In genomic region chr11:128929991-128930390, GRCh38 we compare ENCODE assay signal across 13 cellular contexts. TPM values are rescaled to one million over a fixed set of nuclear protein-coding genes. Genes with fewer than 3 reads are reported as not detected.
DNase-seq lines count a peak whose midpoint lies in the region; ATAC-seq and TF ChIP-seq lines count a peak whose summit lies in the region.
"Had no signal": no experiment of that assay in that cellular context is flagged by ENCODE, and none has a peak within 500 bp of the region (broad histone marks: within the 10 kb centered on the region; RNA-seq: fewer than 3 reads in every experiment).

No MANE protein-coding gene starts in this region.

- H3K9me3 Mint-ChIP-seq in nephron progenitor cell = peaks cover 8% of the 10 kb centered on the region

- intact Hi-C loops in IMR-90 (cut with micrococcal nuclease) = no loop called here
- intact Hi-C loops in left lung (cut with DNase I) = no loop called here

- POLR2A ChIA-PET in IMR-90 (lab: Charles Lee; ENCODE audit: unreplicated experiment) = no interaction called here

- no peaks in the 10 kb centered on the region for H3K79me1 ChIP-seq in IMR-90 (ENCODE audit: low read depth in 1 of 2, low read length in 2 of 2)

- TF ChIP-seq RAD21 in IMR-90 (IDR thresholded peaks at IDR 0.05; ENCODE audit: low read length) = no peak

- H2AFZ ChIP-seq in IMR-90 (replicated peaks; ENCODE audit: low read length, poor library complexity) = peak overlapping the region; percentile 40

- H3K27ac ChIP-seq in IMR-90 (ENCODE audit: insufficient read depth, low read length) = no peak overlapping the region
- H3K27ac ChIP-seq in left lung = no peak overlapping the region
- H3K27ac ChIP-seq: gastrocnemius medialis had no signal

- WGBS in IMR-90 (ENCODE audit: extremely low coverage in 2 of 2, insufficient read length in 1 of 2), 2 experiments = no CpG with 5 or more reads among the region's 12 CpGs

- CTCF ChIA-PET in IMR-90 (lab: Yijun Ruan, JAX) = no interaction called here

- no peak overlapping the region for H3K56ac ChIP-seq in IMR-90 (ENCODE audit: extremely low read depth, insufficient read depth, low read length)

- H3K18ac ChIP-seq in IMR-90 (ENCODE audit: low read depth, low read length) = no peak overlapping the region

- no peak overlapping the region for H2BK120ac ChIP-seq in IMR-90 (ENCODE audit: low read depth, low read length)

- TF ChIP-seq POLR2A in IMR-90 (IDR thresholded peaks at IDR 0.05; ENCODE audit: low read depth, low read length) = no peak

- no peak overlapping the region for H2AK5ac ChIP-seq in IMR-90 (ENCODE audit: low read depth, low read length)

- DNase-seq in COLO829 (ENCODE audit: low spot score) (peak; percentile 8), IMR-90 (peak; percentile 73), choroid plexus epithelial cell (ENCODE audit: low read depth) (peak; percentile 14), nephron progenitor cell (peak; percentile 31), SIG-M5 treated with dmso at 0.1 percent for 504 hours (lab: John Stamatoyannopoulos, UW; ENCODE audit: unreplicated experiment) (no peak), NCI-H2081 treated with DMSO at 0.1 percent for 48 hours (lab: John Stamatoyannopoulos, UW) (no peak), left lung (no peak)
- DNase-seq: activated CD8-positive, alpha-beta T cell treated with anti-CD3 and anti-CD28 coated beads, Interleukin-2, amount 10 ng/mL, durations not matched to agents 7 days and 5 days; C1 segment of cervical spinal cord; DND-41; gastrocnemius medialis had no signal

- H3K4ac ChIP-seq in IMR-90 (ENCODE audit: low read depth, low read length) = no peak overlapping the region

- H4K91ac ChIP-seq in IMR-90 (ENCODE audit: insufficient read depth, low read depth, low read length) = no peak overlapping the region

- H3K27me3 Mint-ChIP-seq in nephron progenitor cell (ENCODE audit: low read depth, poor library complexity) = peaks cover 49% of the 10 kb centered on the region

- BruUV-seq in IMR-90 (replicated peaks; lab: Mats Ljungman, UMichigan) = no TSS peak

- TF ChIP-seq CTCF in IMR-90 (conservative IDR thresholded peaks at IDR 0.05; ENCODE audit: low read depth, low read length) (no peak), choroid plexus epithelial cell (conservative IDR thresholded peaks at IDR 0.05; ENCODE audit: low read depth, low read length) (no peak), nephron progenitor cell (IDR thresholded peaks at IDR 0.05) (no peak), left lung (IDR thresholded peaks at IDR 0.05) (no peak)

- no peak overlapping the region for H2BK5ac ChIP-seq in IMR-90 (ENCODE audit: low read depth, low read length, poor library complexity, severe bottlenecking)

- H4K20me1 ChIP-seq in IMR-90 (ENCODE audit: insufficient read depth, low read length) = no peaks in the 10 kb centered on the region

- peaks cover 5% of the 10 kb centered on the region for H3K36me3 Mint-ChIP-seq in nephron progenitor cell (ENCODE audit: low read depth)

- H3K27me3 ChIP-seq in IMR-90 (ENCODE audit: control insufficient read depth, insufficient read depth, low read length) (peaks cover 29% of the 10 kb centered on the region), left lung (peaks cover 0 to 11% of the 10 kb centered on the region in 2 donors)
- H3K27me3 ChIP-seq: gastrocnemius medialis had no signal

- H3K9ac ChIP-seq in IMR-90 (ENCODE audit: low read depth, low read length) = no peak overlapping the region

- peaks cover 3% of the 10 kb centered on the region; the same call in 1 of the 2 replicates for H3K4me1 ChIP-seq in IMR-90 (ENCODE audit: control insufficient read depth, insufficient read depth, low read length)
- no peaks in the 10 kb centered on the region for H3K4me1 ChIP-seq in left lung
- H3K4me1 ChIP-seq: gastrocnemius medialis had no signal

- H2AK9ac ChIP-seq in IMR-90 (replicated peaks; ENCODE audit: low read depth, low read length, poor library complexity) = no peak overlapping the region

- ATAC-seq in IMR-90 (ENCODE audit: low read depth) (peak; percentile 72), GM21447 (IDR thresholded peaks at IDR 0.05; ENCODE audit: unreplicated experiment) (no peak), left lung (no peak)
- ATAC-seq: activated CD8-positive, alpha-beta T cell treated with anti-CD3 and anti-CD28 coated beads, Interleukin-2, amount 10 ng/mL, durations not matched to agents 7 days and 5 days; gastrocnemius medialis had no signal

- H4K8ac ChIP-seq in IMR-90 (ENCODE audit: low read depth in 2 of 2, low read length in 2 of 2) = no peak overlapping the region

- no peak overlapping the region for H2BK15ac ChIP-seq in IMR-90 (ENCODE audit: low read depth, low read length)

- in situ Hi-C loops in IMR-90 (cut with MboI; ENCODE audit: low sequenced_read_pairs) = no loop called here

- H3K36me3 ChIP-seq in IMR-90 (ENCODE audit: control insufficient read depth, insufficient read depth, low read length) (no peaks in the 10 kb centered on the region), left lung (no peaks in the 10 kb centered on the region)
- H3K36me3 ChIP-seq: gastrocnemius medialis had no signal

- H3K4me3 ChIP-seq in IMR-90 (ENCODE audit: insufficient read depth, low read depth, low read length) = no peak overlapping the region
- no peak overlapping the region for H3K4me3 ChIP-seq in choroid plexus epithelial cell (ENCODE audit: low read depth, low read length)
- no peak overlapping the region for H3K4me3 ChIP-seq in left lung
- H3K4me3 ChIP-seq: gastrocnemius medialis had no signal

- dilution Hi-C loops in IMR-90 (cut with HindIII; ENCODE audit: low sequenced_read_pairs, unreplicated experiment) = no loop called here

- H3K4me2 ChIP-seq in IMR-90 (ENCODE audit: low read depth, low read length) = no peak overlapping the region

- H3K9me3 ChIP-seq in IMR-90 (ENCODE audit: control insufficient read depth, insufficient read depth, low read length) = no peaks in the 10 kb centered on the region
- no peaks in the 10 kb centered on the region for H3K9me3 ChIP-seq in left lung
- H3K9me3 ChIP-seq: gastrocnemius medialis had no signal

- no peak overlapping the region for H2BK20ac ChIP-seq in IMR-90 (ENCODE audit: low read depth, low read length)

- H3K14ac ChIP-seq in IMR-90 (replicated peaks; ENCODE audit: low read depth, low read length) = no peak overlapping the region

- H3K27ac Mint-ChIP-seq in nephron progenitor cell = no peak overlapping the region
- H3K27ac Mint-ChIP-seq: activated CD8-positive, alpha-beta T cell treated with anti-CD3 and anti-CD28 coated beads, Interleukin-2, amount 10 ng/mL, durations not matched to agents 7 days and 5 days; progenitor cell of endocrine pancreas had no signal

- H4K5ac ChIP-seq in IMR-90 (ENCODE audit: low read depth, low read length) = no peak overlapping the region

- peaks cover 85% of the 10 kb centered on the region for H3K4me1 Mint-ChIP-seq in nephron progenitor cell

- H3K9me1 ChIP-seq in IMR-90 (ENCODE audit: insufficient read depth, low read length) = no peaks in the 10 kb centered on the region

- H3K23ac ChIP-seq in IMR-90 (ENCODE audit: low read depth, low read length) = no peak overlapping the region

- peak overlapping the region; percentile 7 for H3K4me3 Mint-ChIP-seq in nephron progenitor cell
- H3K4me3 Mint-ChIP-seq: activated CD8-positive, alpha-beta T cell treated with anti-CD3 and anti-CD28 coated beads, Interleukin-2, amount 10 ng/mL, durations not matched to agents 7 days and 5 days had no signal

TF ChIP-seq in IMR-90, 13 proteins besides CTCF, POLR2A, EP300 and RAD21:
- TF ChIP-seq SMC3 (IDR thresholded peaks at IDR 0.05; ENCODE audit: low read depth, low read length) (no peak), MXI1 (IDR thresholded peaks at IDR 0.05; ENCODE audit: borderline replicate concordance, low read depth, low read length) (no peak), MAZ (IDR thresholded peaks at IDR 0.05; ENCODE audit: borderline replicate concordance, low read depth, low read length) (no peak), CEBPB (IDR thresholded peaks at IDR 0.05; ENCODE audit: low read depth, low read length) (no peak), RFX5 (IDR thresholded peaks at IDR 0.05; ENCODE audit: low read depth, low read length) (no peak), MAFK (IDR thresholded peaks at IDR 0.05; ENCODE audit: low read depth, low read length) (no peak), NFE2L2 (IDR thresholded peaks at IDR 0.05; ENCODE audit: low read depth, low read length) (no peak), CHD1 (IDR thresholded peaks at IDR 0.05; ENCODE audit: low read depth, low read length) (no peak), FOS (IDR thresholded peaks at IDR 0.05; ENCODE audit: low read depth, low read length) (no peak), USF2 (IDR thresholded peaks at IDR 0.05; ENCODE audit: low read depth, low read length) (no peak), BHLHE40 (IDR thresholded peaks at IDR 0.05; ENCODE audit: low read depth, low read length) (no peak), RCOR1 (IDR thresholded peaks at IDR 0.05; ENCODE audit: insufficient replicate concordance, low read length) (no peak)
- TF ChIP-seq, protein P1, sequence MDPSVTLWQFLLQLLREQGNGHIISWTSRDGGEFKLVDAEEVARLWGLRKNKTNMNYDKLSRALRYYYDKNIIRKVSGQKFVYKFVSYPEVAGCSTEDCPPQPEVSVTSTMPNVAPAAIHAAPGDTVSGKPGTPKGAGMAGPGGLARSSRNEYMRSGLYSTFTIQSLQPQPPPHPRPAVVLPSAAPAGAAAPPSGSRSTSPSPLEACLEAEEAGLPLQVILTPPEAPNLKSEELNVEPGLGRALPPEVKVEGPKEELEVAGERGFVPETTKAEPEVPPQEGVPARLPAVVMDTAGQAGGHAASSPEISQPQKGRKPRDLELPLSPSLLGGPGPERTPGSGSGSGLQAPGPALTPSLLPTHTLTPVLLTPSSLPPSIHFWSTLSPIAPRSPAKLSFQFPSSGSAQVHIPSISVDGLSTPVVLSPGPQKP (IDR thresholded peaks at IDR 0.05; ENCODE audit: borderline replicate concordance, low read depth, low read length) = no peak

RNA-seq across cellular contexts. Expression of gene TP53AIP1, which starts 12.7 kb away (rescaled TPM):
- not detected in 2 replicates for total RNA-seq in IMR-90 (2012; rRNA removed)
- not detected in 2 replicates for polyA plus RNA-seq in IMR-90 (2012; rRNA removed)
- not detected in 2 replicates for polyA plus RNA-seq in IMR-90 (2012; cell fraction: cytosol; rRNA removed)
- polyA plus RNA-seq in IMR-90 (2012; cell fraction: nucleus; rRNA removed; ENCODE audit: low replicate concordance) = 0.12 and 0.13 TPM in 2 replicates
- under 1 TPM in 1 of 2 donors, not detected in 1; 0.39 TPM for total RNA-seq in left lung
- total RNA-seq: activated CD8-positive, alpha-beta T cell treated with anti-CD3 and anti-CD28 coated beads, Interleukin-2, amount 10 ng/mL, durations not matched to agents 7 days and 5 days; gastrocnemius medialis had no signal

RNA-seq across cellular contexts. Expression of gene KCNJ5, which starts 38.8 kb away (rescaled TPM):
- total RNA-seq in IMR-90 (2012; rRNA removed) = 0.18 TPM in 1 of 2 replicates, not detected in the other
- polyA plus RNA-seq in IMR-90 (2012; rRNA removed) = 0.07 TPM in 2 replicates
- polyA plus RNA-seq in IMR-90 (2012; cell fraction: cytosol; rRNA removed) = 0.09 and 0.11 TPM in 2 replicates
- 0.05 and 0.06 TPM in 2 replicates for polyA plus RNA-seq in IMR-90 (2012; cell fraction: nucleus; rRNA removed; ENCODE audit: low replicate concordance)
- total RNA-seq in left lung = 1 to 10 TPM; 3.8 to 5.0 TPM
- total RNA-seq: activated CD8-positive, alpha-beta T cell treated with anti-CD3 and anti-CD28 coated beads, Interleukin-2, amount 10 ng/mL, durations not matched to agents 7 days and 5 days had no signal

Comparison
In these comparisons a context has a peak if more than half of its experiments do, and no peak if none do; other contexts are left out.
1. DNase-seq: peak in COLO829 (single experiment), IMR-90 (single experiment), choroid plexus epithelial cell (single experiment) and nephron progenitor cell (single experiment); none in SIG-M5 treated with dmso at 0.1 percent for 504 hours (single experiment), NCI-H2081 treated with DMSO at 0.1 percent for 48 hours (single experiment) and left lung (0 of 2).